Comparison of ENCODE assay signal across 1 cellular context in the genomic region with DNA sequence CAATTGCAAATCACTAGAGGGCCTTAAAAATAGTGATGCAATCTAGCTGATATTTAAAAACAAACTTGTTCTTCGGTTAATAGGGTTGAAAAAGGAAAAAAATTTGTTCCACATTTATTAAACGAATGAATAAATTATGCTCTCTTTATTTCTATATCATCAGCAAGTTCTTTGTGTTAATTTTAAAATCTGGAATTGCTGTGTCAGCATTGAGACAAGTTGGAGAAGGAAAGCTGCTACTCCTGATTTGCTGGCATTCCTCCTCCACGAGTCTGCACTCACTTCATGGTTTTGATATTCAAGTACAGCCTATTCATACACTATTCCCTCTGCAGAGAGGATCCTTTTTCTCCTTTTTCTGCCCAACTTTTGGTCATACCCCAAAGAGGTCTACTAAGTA.
A peak's percentile ranks its signal among the peaks of the same experiment; 100 is the strongest.
TF ChIP-seq lines count a peak whose summit lies in the region.

No MANE protein-coding gene starts in this region.

TF ChIP-seq in H1, 55 proteins besides CTCF, POLR2A, EP300 and RAD21:
- TF ChIP-seq TBP (IDR thresholded peaks at IDR 0.05; ENCODE audit: low read depth, low read length) = no peak
- TF ChIP-seq MAFK (IDR thresholded peaks at IDR 0.05; ENCODE audit: low read depth, low read length) = peak; percentile 80
